ENCODE assay signal across 25 cellular contexts in genomic region chr4:93187892-93188291, GRCh38.
"Had no signal": no experiment of that assay in that cellular context is flagged by ENCODE, and none has a peak within 500 bp of the region (broad histone marks: within the 10 kb centered on the region; RNA-seq: fewer than 3 reads in every experiment).

No MANE protein-coding gene starts in this region.

- H3K4me1 ChIP-seq: parathyroid adenoma, psoas muscle, sigmoid colon, tibial nerve, upper lobe of right lung, uterus had no signal

- H3K36me3 ChIP-seq: neural progenitor cell, neutrophil, ovary, right lobe of liver, sigmoid colon, stomach, thoracic aorta, thyroid gland, tibial nerve, upper lobe of right lung, uterus had no signal

- H2AFZ ChIP-seq: neural progenitor cell, parathyroid adenoma had no signal

- H3K9ac ChIP-seq: neural progenitor cell, parathyroid adenoma had no signal

- H3K27me3 ChIP-seq: neural progenitor cell, neutrophil, ovary, right lobe of liver, sigmoid colon, stomach, thyroid gland, tibial nerve, upper lobe of right lung, uterus had no signal

- H3K9me3 ChIP-seq: neutrophil, ovary, psoas muscle, right lobe of liver, stomach, thoracic aorta, thyroid gland, upper lobe of right lung, uterus had no signal

- ATAC-seq: naive thymus-derived CD4-positive, alpha-beta T cell; natural killer cell; psoas muscle; right cardiac atrium; right lobe of liver; stimulated activated effector memory CD8-positive, alpha-beta T cell treated with anti-CD3 and anti-CD28 coated beads, Interleukin-12 subunit alpha, Interleukin-12 subunit beta, amount 100 ng/mL, for 72 hours; upper lobe of right lung had no signal

- H3K4me2 ChIP-seq: neural progenitor cell had no signal

- H3K4me3 ChIP-seq: neural progenitor cell, ovary, psoas muscle, right lobe of liver, sigmoid colon, stomach, thoracic aorta, thyroid gland, tibial nerve, upper lobe of right lung, uterus had no signal

- H3K27ac ChIP-seq: neural progenitor cell, neutrophil, ovary, parathyroid adenoma, psoas muscle, right lobe of liver, sigmoid colon, stomach, thoracic aorta, thyroid gland, tibial nerve, upper lobe of right lung, uterus had no signal

- DNase-seq: naive thymus-derived CD4-positive, alpha-beta T cell; natural killer cell; nucleus accumbens; ovary; psoas muscle; right cardiac atrium; right lobe of liver; sigmoid colon; small intestine; stimulated activated CD4-positive, alpha-beta T cell treated with anti-CD3 and anti-CD28 coated beads, Interleukin-15, amount 100 ng/mL, for 24 hours; stimulated activated CD4-positive, alpha-beta T cell treated with anti-CD3 and anti-CD28 coated beads, Interleukin-2, amount 100 ng/mL, for 24 hours; stimulated activated CD4-positive, alpha-beta T cell treated with anti-CD3 and anti-CD28 coated beads, Interleukin-2, amount 100 ng/mL, for 48 hours; stimulated activated CD4-positive, alpha-beta T cell treated with anti-CD3 and anti-CD28 coated beads, Interleukin-4, amount 100 ng/mL, for 24 hours; stimulated activated naive B cell treated with anti-CD40 and anti-IgM and Interleukin-4, amounts not matched to agents 10 μg/mL and 1 μg/mL and 100 μg/mL, for 72 hours; stimulated activated naive CD4-positive, alpha-beta T cell treated with Interleukin-2 at 50 U/mL for 16 hours; stomach; thyroid gland; upper lobe of right lung; uterus had no signal
